In genomic region chr3:42660898-42661297, GRCh38 we compare ENCODE assay signal across 10 cellular contexts. TPM values are rescaled to one million over a fixed set of nuclear protein-coding genes. Genes with fewer than 3 reads are reported as not detected.
DNase-seq lines count a peak whose midpoint lies in the region; TF ChIP-seq lines count a peak whose summit lies in the region.
"Had no signal": no experiment of that assay in that cellular context is flagged by ENCODE, and none has a peak within 500 bp of the region (broad histone marks: within the 10 kb centered on the region; RNA-seq: fewer than 3 reads in every experiment).

No MANE protein-coding gene starts in this region.

- TF ChIP-seq CTCF in Loucy (conservative IDR thresholded peaks at IDR 0.05; ENCODE audit: low read length), result peak; percentile 40
- TF ChIP-seq CTCF in osteoblast (IDR thresholded peaks at IDR 0.05; ENCODE audit: extremely low read depth, low read depth, low read length), result no peak
- no peak for TF ChIP-seq CTCF in suprapubic skin (IDR thresholded peaks at IDR 0.05)
- no peak for TF ChIP-seq CTCF in osteocyte (IDR thresholded peaks at IDR 0.05)

- no peak overlapping the region for H3K9ac ChIP-seq in Loucy (ENCODE audit: low read depth, low read length, poor library complexity, severe bottlenecking)

- no peaks in the 10 kb centered on the region for H3F3A ChIP-seq in Loucy (ENCODE audit: low read depth)

- no peaks in the 10 kb centered on the region for H4K20me1 ChIP-seq in Loucy (ENCODE audit: insufficient read depth, low read length, poor library complexity, severe bottlenecking)
- peaks cover 46% of the 10 kb centered on the region for H4K20me1 ChIP-seq in osteoblast (ENCODE audit: insufficient read depth, low read length)

- H3K36me3 ChIP-seq in Loucy (ENCODE audit: insufficient read depth, low read length) (no peaks in the 10 kb centered on the region), osteoblast (ENCODE audit: insufficient read depth, low read length) (peaks cover 20% of the 10 kb centered on the region), suprapubic skin (peaks cover 7% of the 10 kb centered on the region)

- no peaks in the 10 kb centered on the region for H3K4me1 Mint-ChIP-seq in activated CD4-positive, alpha-beta T cell treated with anti-CD3 and anti-CD28 coated beads, Interleukin-2, amount 10 ng/mL, durations not matched to agents 7 days and 5 days
- peaks cover 6% of the 10 kb centered on the region for H3K4me1 Mint-ChIP-seq in osteocyte (ENCODE audit: unreplicated experiment)

- peak overlapping the region; percentile 74 for H3K27ac ChIP-seq in angular gyrus (ENCODE audit: low read depth, low read length)
- no peak overlapping the region for H3K27ac ChIP-seq in osteoblast (ENCODE audit: low read depth, low read length)
- no peak overlapping the region for H3K27ac ChIP-seq in suprapubic skin

- H3K27ac Mint-ChIP-seq in activated CD4-positive, alpha-beta T cell treated with anti-CD3 and anti-CD28 coated beads, Interleukin-2, amount 10 ng/mL, durations not matched to agents 7 days and 5 days, result no peak overlapping the region
- no peak overlapping the region for H3K27ac Mint-ChIP-seq in osteocyte (ENCODE audit: unreplicated experiment)
- H3K27ac Mint-ChIP-seq: dendritic cell treated with granulocyte-macrophage colony-stimulating factor and Interleukin-4, amounts not matched to agents 40 ng/mL and 50 ng/mL, for 4 days had no signal

- H3K9me3 ChIP-seq in Loucy (ENCODE audit: insufficient read depth, low read depth, low read length), result no peaks in the 10 kb centered on the region
- no peaks in the 10 kb centered on the region for H3K9me3 ChIP-seq in osteoblast (ENCODE audit: low read depth, low read length)
- no peaks in the 10 kb centered on the region for H3K9me3 ChIP-seq in suprapubic skin
- H3K9me3 ChIP-seq: neutrophil had no signal

- TF ChIP-seq POLR2A in suprapubic skin (IDR thresholded peaks at IDR 0.05), result no peak

- H3K79me2 ChIP-seq in Loucy (ENCODE audit: insufficient read depth, low read length) (no peaks in the 10 kb centered on the region), osteoblast (ENCODE audit: insufficient read depth, low read length) (peaks cover 15% of the 10 kb centered on the region)

- no peaks in the 10 kb centered on the region for H3K9me3 Mint-ChIP-seq in activated CD4-positive, alpha-beta T cell treated with anti-CD3 and anti-CD28 coated beads, Interleukin-2, amount 10 ng/mL, durations not matched to agents 7 days and 5 days
- no peaks in the 10 kb centered on the region for H3K9me3 Mint-ChIP-seq in osteocyte (ENCODE audit: unreplicated experiment)
- H3K9me3 Mint-ChIP-seq: dendritic cell treated with granulocyte-macrophage colony-stimulating factor and Interleukin-4, amounts not matched to agents 40 ng/mL and 50 ng/mL, for 4 days had no signal

- H2AFZ ChIP-seq in Loucy (ENCODE audit: low read length) (no peak overlapping the region), osteoblast (ENCODE audit: low read length) (no peak overlapping the region)

- no peaks in the 10 kb centered on the region for H3K9me2 ChIP-seq in Loucy (replicated peaks; ENCODE audit: low read depth, low read length)

- CTCF ChIA-PET in activated CD4-positive, alpha-beta T cell treated with anti-CD3 and anti-CD28 coated beads, Interleukin-2, amount 10 ng/mL, durations not matched to agents 7 days and 5 days (lab: Charles Lee), result interaction anchor here (0.6 to 2.0 kb wide), 6 partner anchors 9 to 85 kb away, joined by 3 to 6 read pairs (median 4); partner anchors contain the start of gene SEC22C

- H3K4me3 ChIP-seq in Loucy (ENCODE audit: low read length, poor library complexity, severe bottlenecking) (no peak overlapping the region), osteoblast (ENCODE audit: insufficient read depth, low read length) (no peak overlapping the region), suprapubic skin (no peak overlapping the region)

- DNase-seq in activated CD4-positive, alpha-beta T cell treated with anti-CD3 and anti-CD28 coated beads, Interleukin-2, amount 10 ng/mL, durations not matched to agents 7 days and 5 days, result peak; percentile 32
- DNase-seq in activated CD4-positive, alpha-beta T cell treated with anti-CD3 and anti-CD28 coated beads, Interleukin-2, amount 50 U/mL, for 1 hour, result no peak
- DNase-seq in osteoblast (ENCODE audit: insufficient read length, low spot score, missing footprints) (peak; percentile 88), suprapubic skin (ENCODE audit: low spot score in 2 of 2) (no peak), osteocyte (ENCODE audit: extremely low spot score, unreplicated experiment) (no peak), DMS79 (lab: John Stamatoyannopoulos, UW) (no peak)

- no peaks in the 10 kb centered on the region for H3K27me3 Mint-ChIP-seq in activated CD4-positive, alpha-beta T cell treated with anti-CD3 and anti-CD28 coated beads, Interleukin-2, amount 10 ng/mL, durations not matched to agents 7 days and 5 days
- H3K27me3 Mint-ChIP-seq in osteocyte (ENCODE audit: unreplicated experiment), result no peaks in the 10 kb centered on the region
- H3K27me3 Mint-ChIP-seq: dendritic cell treated with granulocyte-macrophage colony-stimulating factor and Interleukin-4, amounts not matched to agents 40 ng/mL and 50 ng/mL, for 4 days had no signal

- no peak for TF ChIP-seq EP300 in suprapubic skin (IDR thresholded peaks at IDR 0.05)

- WGBS in suprapubic skin, result no CpG with 5 or more reads among the region's 4 CpGs

- H3K4me2 ChIP-seq in Loucy (ENCODE audit: low read depth, low read length, poor library complexity, severe bottlenecking), result no peak overlapping the region
- no peak overlapping the region for H3K4me2 ChIP-seq in osteoblast (ENCODE audit: insufficient read depth, low read length)

- no peak overlapping the region for H3K4me3 Mint-ChIP-seq in activated CD4-positive, alpha-beta T cell treated with anti-CD3 and anti-CD28 coated beads, Interleukin-2, amount 10 ng/mL, durations not matched to agents 7 days and 5 days
- H3K4me3 Mint-ChIP-seq in osteocyte (ENCODE audit: unreplicated experiment), result no peak overlapping the region
- H3K4me3 Mint-ChIP-seq: dendritic cell treated with granulocyte-macrophage colony-stimulating factor and Interleukin-4, amounts not matched to agents 40 ng/mL and 50 ng/mL, for 4 days had no signal

- POLR2A ChIA-PET in activated CD4-positive, alpha-beta T cell treated with anti-CD3 and anti-CD28 coated beads, Interleukin-2, amount 10 ng/mL, durations not matched to agents 7 days and 5 days (lab: Charles Lee), result no interaction called here

- H3K4me1 ChIP-seq in Loucy (ENCODE audit: insufficient read depth, low read length, poor library complexity, severe bottlenecking), result no peaks in the 10 kb centered on the region
- peaks cover 15% of the 10 kb centered on the region for H3K4me1 ChIP-seq in osteoblast (ENCODE audit: insufficient read depth, low read length)
- H3K4me1 ChIP-seq in suprapubic skin, result peaks cover 14% of the 10 kb centered on the region

- no peaks in the 10 kb centered on the region for H3K36me3 Mint-ChIP-seq in activated CD4-positive, alpha-beta T cell treated with anti-CD3 and anti-CD28 coated beads, Interleukin-2, amount 10 ng/mL, durations not matched to agents 7 days and 5 days (ENCODE audit: low read depth)
- H3K36me3 Mint-ChIP-seq in osteocyte (ENCODE audit: unreplicated experiment), result peaks cover 8% of the 10 kb centered on the region

- no peaks in the 10 kb centered on the region for H3K27me3 ChIP-seq in Loucy (ENCODE audit: insufficient read depth, low read length, poor library complexity, severe bottlenecking)
- H3K27me3 ChIP-seq in osteoblast (ENCODE audit: insufficient read depth, low read length), result no peaks in the 10 kb centered on the region
- H3K27me3 ChIP-seq in suprapubic skin, result no peaks in the 10 kb centered on the region
- H3K27me3 ChIP-seq: neutrophil had no signal

RNA-seq across cellular contexts. Expression of gene ZBTB47, which starts 7.4 kb away (rescaled TPM):
- under 1 TPM; 0.21 to 0.22 TPM for total RNA-seq in activated CD4-positive, alpha-beta T cell treated with anti-CD3 and anti-CD28 coated beads, Interleukin-2, amount 10 ng/mL, durations not matched to agents 7 days and 5 days
- 39.2 and 41.3 TPM in 2 replicates for total RNA-seq in osteoblast
- 10 to 100 TPM; 17.9 to 36.1 (median 20.7) TPM for total RNA-seq in suprapubic skin
- 26.7 and 29.2 TPM in 2 replicates for total RNA-seq in osteocyte

RNA-seq across cellular contexts. Expression of gene KLHL40, which starts 24.4 kb away (rescaled TPM):
- not detected for total RNA-seq in activated CD4-positive, alpha-beta T cell treated with anti-CD3 and anti-CD28 coated beads, Interleukin-2, amount 10 ng/mL, durations not matched to agents 7 days and 5 days
- not detected in 2 replicates for total RNA-seq in osteoblast
- total RNA-seq in suprapubic skin, result not detected
- total RNA-seq in osteocyte, result not detected in 2 replicates

RNA-seq across cellular contexts. Expression of gene HHATL, which starts 41.7 kb away (rescaled TPM):
- total RNA-seq in activated CD4-positive, alpha-beta T cell treated with anti-CD3 and anti-CD28 coated beads, Interleukin-2, amount 10 ng/mL, durations not matched to agents 7 days and 5 days, result not detected
- total RNA-seq in osteoblast, result not detected in 2 replicates
- 1 to 10 TPM in 1 of 4 donors, not detected in 3; 2.3 TPM for total RNA-seq in suprapubic skin
- total RNA-seq in osteocyte, result not detected in 2 replicates

Comparison
In these comparisons a context has a peak if more than half of its experiments do, and no peak if none do; other contexts are left out.
1. DNase-seq: peak in activated CD4-positive, alpha-beta T cell treated with anti-CD3 and anti-CD28 coated beads, Interleukin-2, amount 10 ng/mL, durations not matched to agents 7 days and 5 days (single experiment) and osteoblast (single experiment); none in activated CD4-positive, alpha-beta T cell treated with anti-CD3 and anti-CD28 coated beads, Interleukin-2, amount 50 U/mL, for 1 hour (single experiment), suprapubic skin (0 of 2), osteocyte (single experiment) and DMS79 (single experiment).
2. RNA of gene ZBTB47, which starts 7.4 kb away (total RNA-seq): 39.2 to 41.3 TPM in osteoblast, 26.7 to 29.2 TPM in osteocyte and 17.9 to 36.1 TPM in suprapubic skin; 0.21 to 0.22 TPM in activated CD4-positive, alpha-beta T cell treated with anti-CD3 and anti-CD28 coated beads, Interleukin-2, amount 10 ng/mL, durations not matched to agents 7 days and 5 days; every median in the first group is over 10 times any median in the second.